Comparison of ENCODE assay signal across 8 cellular contexts in the genomic region with DNA sequence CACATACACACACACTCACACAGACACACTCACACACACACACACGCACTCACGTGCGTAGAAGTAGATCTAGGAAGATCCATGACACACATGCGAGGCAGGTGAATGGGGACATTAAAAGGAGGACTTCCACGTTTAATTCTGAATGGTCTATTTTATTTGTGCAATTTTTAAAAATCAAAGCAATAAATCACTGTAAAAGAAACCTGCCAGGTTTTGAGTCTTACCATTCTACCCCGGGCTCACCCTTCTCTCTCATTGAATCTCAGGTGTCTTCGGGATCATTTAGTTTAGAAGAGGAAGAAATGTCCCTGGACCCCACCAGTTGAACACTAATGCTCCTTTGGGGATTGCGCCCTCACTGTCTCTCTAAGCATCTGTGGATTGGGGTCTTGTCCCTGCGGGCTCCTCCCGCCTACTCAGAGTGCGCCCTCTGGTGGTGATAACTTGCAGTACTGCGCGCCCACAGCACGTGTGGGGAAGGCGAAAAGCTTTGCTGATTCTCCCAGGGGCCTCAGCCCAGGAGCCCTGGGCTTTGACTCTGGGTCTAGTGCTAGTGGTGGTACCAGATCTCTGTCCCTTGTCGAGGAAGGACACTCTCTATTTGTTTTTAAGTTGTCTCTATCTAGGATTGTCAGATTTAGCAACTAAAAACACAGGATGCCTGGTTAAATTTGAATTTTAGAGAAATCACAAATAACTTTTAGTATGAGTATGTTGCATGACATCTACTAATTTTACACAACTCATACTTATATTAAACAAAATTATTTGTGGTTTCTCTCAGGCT. TPM values are rescaled to one million over a fixed set of nuclear protein-coding genes. Genes with fewer than 3 reads are reported as not detected.
DNase-seq lines count a peak whose midpoint lies in the region; ATAC-seq and TF ChIP-seq lines count a peak whose summit lies in the region.

No MANE protein-coding gene starts in this region.

- no peak for TF ChIP-seq EP300 in sigmoid colon (IDR thresholded peaks at IDR 0.05)

- no peaks in the 10 kb centered on the region for H4K20me1 ChIP-seq in fibroblast of lung (ENCODE audit: control insufficient read depth, extremely low read depth, insufficient read depth, low read length)

- CTCF ChIA-PET in GM10248 (lab: Yijun Ruan, JAX), result interaction anchor here (0.6 to 5.3 kb wide), 20 partner anchors 10 to 736 kb away, joined by 3 to 56 read pairs (median 4); no protein-coding TSS in a partner anchor

- TF ChIP-seq POLR2A in sigmoid colon (IDR thresholded peaks at IDR 0.05), result no peak

- POLR2A ChIA-PET in GM10248 (lab: Yijun Ruan, JAX), result no interaction called here

- no peak overlapping the region for H3K4me3 ChIP-seq in fibroblast of lung (replicated peaks in 1 of 4; ENCODE audit: control extremely low read depth in 1 of 4, insufficient read depth in 1 of 4, low read depth in 3 of 4, low read length in 4 of 4)
- no peak overlapping the region for H3K4me3 ChIP-seq in sigmoid colon

- H3K79me2 ChIP-seq in fibroblast of lung (ENCODE audit: control insufficient read depth, insufficient read depth, low read length), result no peaks in the 10 kb centered on the region

- no peak for ATAC-seq in HG03378 (IDR thresholded peaks at IDR 0.05; ENCODE audit: unreplicated experiment)

- no peak overlapping the region for H2AFZ ChIP-seq in fibroblast of lung (ENCODE audit: low read length)

- intact Hi-C loops in sigmoid colon (cut with DNase I), result no loop called here

- peak; percentile 76 for TF ChIP-seq CTCF in GM10248 (IDR thresholded peaks at IDR 0.05; ENCODE audit: control extremely low read depth, extremely low read depth, low read depth, missing control alignments)
- peak; percentile 67 to 75 for TF ChIP-seq CTCF in fibroblast of lung (conservative IDR thresholded peaks at IDR 0.05 in 1 of 2, IDR thresholded peaks at IDR 0.05 in 1 of 2; ENCODE audit: low read depth in 1 of 2, low read length in 2 of 2)
- peak in 3 of 4 experiments; percentile 27 to 43 (median 39) for TF ChIP-seq CTCF in sigmoid colon (IDR thresholded peaks at IDR 0.05)

- DNase-seq in GM10248 (ENCODE audit: extremely low spot score) (peak; percentile 60), KG1 (lab: John Stamatoyannopoulos, UW) (peak; percentile 31), fibroblast of lung (ENCODE audit: low read depth in 2 of 2) (peak; percentile 15 to 39), sigmoid colon (no peak), DMS153 (lab: John Stamatoyannopoulos, UW) (no peak), NCI-H2029 treated with DMSO at 0.1 percent for 48 hours (lab: John Stamatoyannopoulos, UW) (no peak)
- peak; percentile 5 to 11 for DNase-seq in activated CD8-positive, alpha-beta memory T cell treated with anti-CD3 and anti-CD28 coated beads for 1 hour (ENCODE audit: extremely low read depth in 1 of 2, low read depth in 1 of 2)

- H3K4me1 ChIP-seq in fibroblast of lung (ENCODE audit: control insufficient read depth, extremely low read depth, insufficient read depth, low read length), result peaks cover 4% of the 10 kb centered on the region
- H3K4me1 ChIP-seq in sigmoid colon, result peaks cover 0 to 9% (median 0%) of the 10 kb centered on the region in 4 donors

- H3K27me3 ChIP-seq in fibroblast of lung (ENCODE audit: control insufficient read depth, insufficient read depth, low read length) (no peaks in the 10 kb centered on the region), sigmoid colon (no peaks in the 10 kb centered on the region)

- H3K36me3 ChIP-seq in fibroblast of lung (ENCODE audit: control insufficient read depth, insufficient read depth, low read length) (no peaks in the 10 kb centered on the region), sigmoid colon (no peaks in the 10 kb centered on the region)

- WGBS in sigmoid colon, 2 donors, result 56 to 59% methylated on average over 16 of the region's 16 CpGs

- no peaks in the 10 kb centered on the region for H3K9me3 ChIP-seq in fibroblast of lung (ENCODE audit: control insufficient read depth, insufficient read depth, low read depth, low read length)
- H3K9me3 ChIP-seq in sigmoid colon, result peaks cover 0 to 9% (median 7%) of the 10 kb centered on the region in 4 donors

- H3K9ac ChIP-seq in fibroblast of lung (ENCODE audit: insufficient read depth, low read length), result no peak overlapping the region

- H3K27ac ChIP-seq in fibroblast of lung (ENCODE audit: insufficient read depth, low read length) (no peak overlapping the region), sigmoid colon (no peak overlapping the region)

- no peak overlapping the region for H3K4me2 ChIP-seq in fibroblast of lung (ENCODE audit: extremely low read depth, insufficient read depth, low read length)

RNA-seq across cellular contexts. Expression of gene BOD1, which starts 34.8 kb away (rescaled TPM):
- 86.9 and 93.7 TPM in 2 replicates for total RNA-seq in fibroblast of lung
- polyA plus RNA-seq in fibroblast of lung, result 60.7 and 69.1 TPM in 2 replicates
- 49.6 and 56.7 TPM in 2 replicates for polyA plus RNA-seq in fibroblast of lung (2012)
- 4.4 and 15.0 TPM in 2 replicates for polyA minus RNA-seq in fibroblast of lung (ENCODE audit: low replicate concordance)
- total RNA-seq in sigmoid colon, result 10 to 100 TPM; 39.3 to 71.3 (median 54.3) TPM
- polyA plus RNA-seq in sigmoid colon, result 10 to 100 TPM; 17.6 to 37.2 (median 31.0) TPM

Comparison
In these comparisons a context has a peak if more than half of its experiments do, and no peak if none do; other contexts are left out.
1. DNase-seq: peak in GM10248 (single experiment), KG1 (single experiment), activated CD8-positive, alpha-beta memory T cell treated with anti-CD3 and anti-CD28 coated beads for 1 hour (2 of 2) and fibroblast of lung (2 of 2); none in sigmoid colon (single experiment), DMS153 (single experiment) and NCI-H2029 treated with DMSO at 0.1 percent for 48 hours (single experiment).
2. Peak in every context shown above with its lines, with median percentiles within 50 percentile points of each other: CTCF ChIP-seq.